Comparison of ENCODE assay signal across 8 cellular contexts in genomic region chr7:131107343-131108211, GRCh38.
DNase-seq lines count a peak whose midpoint lies in the region; ATAC-seq and TF ChIP-seq lines count a peak whose summit lies in the region.

No MANE protein-coding gene starts in this region.

- POLR2A ChIA-PET in naive thymus-derived CD8-positive, alpha-beta T cell (lab: Charles Lee): interaction anchor here (0.6 to 6.4 kb wide), 16 partner anchors 14 to 317 kb away, joined by 3 to 45 read pairs (median 4); partner anchors contain the start of gene MKLN1

- no peaks in the 10 kb centered on the region for H3K27me3 Mint-ChIP-seq in activated T-helper 1 cell treated with anti-CD3 and anti-CD28 coated beads, Interleukin-12 subunit alpha, Interleukin-12 subunit beta, Interleukin-2, Interleukin-4 antibody, amounts not matched to agents 30 ng/mL and 10 ng/mL and 1 ng/mL, durations not matched to agents 14 hours and 24 hours and 36 hours (ENCODE audit: insufficient read depth)
- H3K27me3 Mint-ChIP-seq in naive thymus-derived CD8-positive, alpha-beta T cell: peaks cover 0 to 7% (median 0%) of the 10 kb centered on the region in 5 donors
- no peaks in the 10 kb centered on the region for H3K27me3 Mint-ChIP-seq in stimulated activated naive CD8-positive, alpha-beta T cell treated with anti-CD3 and anti-CD28 coated beads, Interleukin-15, amount 100 ng/mL, for 72 hours

- DNase-seq in DMS 273 treated with DMSO at 0.1 percent for 48 hours (lab: John Stamatoyannopoulos, UW) (peak; percentile 57), HT-29 (ENCODE audit: low spot score) (peak; percentile 75), fibroblast of gingiva (ENCODE audit: low read depth) (peak; percentile 89)
- DNase-seq in activated T-helper 1 cell treated with anti-CD3 and anti-CD28 coated beads, Interleukin-12 subunit alpha, Interleukin-12 subunit beta, Interleukin-2, Interleukin-4 antibody, amounts not matched to agents 30 ng/mL and 10 ng/mL and 1 ng/mL, durations not matched to agents 14 hours and 24 hours and 36 hours (ENCODE audit: low spot score): peak; percentile 75
- peak; percentile 31 to 92 (median 82) for DNase-seq in naive thymus-derived CD8-positive, alpha-beta T cell
- DNase-seq in stimulated activated naive CD8-positive, alpha-beta T cell treated with anti-CD3 and anti-CD28 coated beads, Interleukin-15, amount 100 ng/mL, for 72 hours: peak; percentile 79 to 87

- H3K36me3 Mint-ChIP-seq in activated T-helper 1 cell treated with anti-CD3 and anti-CD28 coated beads, Interleukin-12 subunit alpha, Interleukin-12 subunit beta, Interleukin-2, Interleukin-4 antibody, amounts not matched to agents 30 ng/mL and 10 ng/mL and 1 ng/mL, durations not matched to agents 14 hours and 24 hours and 36 hours (ENCODE audit: low read depth): peaks cover 19% of the 10 kb centered on the region
- peaks cover 4 to 28% (median 9%) of the 10 kb centered on the region in 3 donors for H3K36me3 Mint-ChIP-seq in naive thymus-derived CD8-positive, alpha-beta T cell

- H3K4me3 Mint-ChIP-seq in activated T-helper 1 cell treated with anti-CD3 and anti-CD28 coated beads, Interleukin-12 subunit alpha, Interleukin-12 subunit beta, Interleukin-2, Interleukin-4 antibody, amounts not matched to agents 30 ng/mL and 10 ng/mL and 1 ng/mL, durations not matched to agents 14 hours and 24 hours and 36 hours: peak overlapping the region; percentile 99
- peak overlapping the region; percentile 92 to 100 (median 99) for H3K4me3 Mint-ChIP-seq in naive thymus-derived CD8-positive, alpha-beta T cell
- peak overlapping the region; percentile 94 to 98 for H3K4me3 Mint-ChIP-seq in stimulated activated naive CD8-positive, alpha-beta T cell treated with anti-CD3 and anti-CD28 coated beads, Interleukin-15, amount 100 ng/mL, for 72 hours

- peak overlapping the region; percentile 100 for H3K27ac Mint-ChIP-seq in activated T-helper 1 cell treated with anti-CD3 and anti-CD28 coated beads, Interleukin-12 subunit alpha, Interleukin-12 subunit beta, Interleukin-2, Interleukin-4 antibody, amounts not matched to agents 30 ng/mL and 10 ng/mL and 1 ng/mL, durations not matched to agents 14 hours and 24 hours and 36 hours
- peak overlapping the region; percentile 96 to 100 (median 100) for H3K27ac Mint-ChIP-seq in naive thymus-derived CD8-positive, alpha-beta T cell
- H3K27ac Mint-ChIP-seq in stimulated activated naive CD8-positive, alpha-beta T cell treated with anti-CD3 and anti-CD28 coated beads, Interleukin-15, amount 100 ng/mL, for 72 hours: peak overlapping the region; percentile 100

- H3K4me1 Mint-ChIP-seq in activated T-helper 1 cell treated with anti-CD3 and anti-CD28 coated beads, Interleukin-12 subunit alpha, Interleukin-12 subunit beta, Interleukin-2, Interleukin-4 antibody, amounts not matched to agents 30 ng/mL and 10 ng/mL and 1 ng/mL, durations not matched to agents 14 hours and 24 hours and 36 hours (ENCODE audit: low read depth): peaks cover 65% of the 10 kb centered on the region
- H3K4me1 Mint-ChIP-seq in naive thymus-derived CD8-positive, alpha-beta T cell: peaks cover 46 to 79% (median 72%) of the 10 kb centered on the region in 4 donors
- peaks cover 76% of the 10 kb centered on the region for H3K4me1 Mint-ChIP-seq in stimulated activated naive CD8-positive, alpha-beta T cell treated with anti-CD3 and anti-CD28 coated beads, Interleukin-15, amount 100 ng/mL, for 72 hours

- no peaks in the 10 kb centered on the region for H3K9me3 Mint-ChIP-seq in activated T-helper 1 cell treated with anti-CD3 and anti-CD28 coated beads, Interleukin-12 subunit alpha, Interleukin-12 subunit beta, Interleukin-2, Interleukin-4 antibody, amounts not matched to agents 30 ng/mL and 10 ng/mL and 1 ng/mL, durations not matched to agents 14 hours and 24 hours and 36 hours
- peaks cover 0 to 7% (median 0%) of the 10 kb centered on the region in 9 donors for H3K9me3 Mint-ChIP-seq in naive thymus-derived CD8-positive, alpha-beta T cell
- H3K9me3 Mint-ChIP-seq in stimulated activated naive CD8-positive, alpha-beta T cell treated with anti-CD3 and anti-CD28 coated beads, Interleukin-15, amount 100 ng/mL, for 72 hours: no peaks in the 10 kb centered on the region

- intact Hi-C loops in activated T-helper 1 cell treated with anti-CD3 and anti-CD28 coated beads, Interleukin-12 subunit alpha, Interleukin-12 subunit beta, Interleukin-2, Interleukin-4 antibody, amounts not matched to agents 30 ng/mL and 10 ng/mL and 1 ng/mL, durations not matched to agents 14 hours and 24 hours and 36 hours (cut with micrococcal nuclease): loop anchor here (1.0 to 5.0 kb wide), 12 partner anchors 76 to 1159 kb away; no protein-coding TSS in a partner anchor

- ATAC-seq in GM21360 (IDR thresholded peaks at IDR 0.05; ENCODE audit: unreplicated experiment): peak; percentile 42
- peak; percentile 32 to 51 for ATAC-seq in naive thymus-derived CD8-positive, alpha-beta T cell
- peak; percentile 62 for ATAC-seq in stimulated activated naive CD8-positive, alpha-beta T cell treated with anti-CD3 and anti-CD28 coated beads, Interleukin-15, amount 100 ng/mL, for 72 hours

TF ChIP-seq in PFSK-1, 5 proteins besides CTCF, POLR2A, EP300 and RAD21:
- no peak for TF ChIP-seq POLR2AphosphoS5 (IDR thresholded peaks at IDR 0.05; ENCODE audit: low read depth, low read length)
- peak; percentile 99 for TF ChIP-seq SIN3A (IDR thresholded peaks at IDR 0.05; ENCODE audit: borderline replicate concordance, insufficient read depth, low read length)
- TF ChIP-seq TAF1 (IDR thresholded peaks at IDR 0.05; ENCODE audit: borderline replicate concordance, insufficient read depth, low read length): 0 out of 2 replicates have a peak, but pooled peaks have one; percentile 17
- no peak for TF ChIP-seq REST (IDR thresholded peaks at IDR 0.05; ENCODE audit: insufficient read depth in 1 of 2, low read depth in 2 of 2, low read length in 2 of 2)
- TF ChIP-seq FOXP2 (optimal IDR thresholded peaks at IDR 0.05; ENCODE audit: borderline replicate concordance, extremely low read depth, extremely low read length, insufficient read depth): peak; percentile 27

Comparison
In these comparisons a context has a peak if more than half of its experiments do, and no peak if none do; other contexts are left out.
1. Peak in every context shown above with its lines: DNase-seq and ATAC-seq.